Comparison of ENCODE assay signal across 11 cellular contexts in the genomic region with DNA sequence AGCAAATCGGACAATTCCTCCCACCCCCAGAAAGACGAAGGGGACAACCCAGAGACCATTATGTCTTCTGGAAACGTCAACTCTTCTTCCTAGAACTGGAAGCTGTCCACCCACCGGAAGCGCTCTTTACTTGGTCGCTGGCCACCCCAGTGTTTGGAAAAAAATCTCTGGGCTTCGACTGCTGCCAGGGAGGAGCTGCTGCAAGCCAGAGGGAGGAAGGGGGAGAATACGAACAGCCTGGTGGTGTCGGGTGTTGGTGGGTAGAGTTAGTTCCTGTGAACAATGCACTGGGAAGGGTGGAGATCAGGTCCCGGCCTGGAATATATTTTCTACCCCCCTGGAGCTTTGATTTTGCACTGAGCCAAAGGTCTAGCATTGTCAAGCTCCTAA. TPM values are rescaled to one million over a fixed set of nuclear protein-coding genes. Genes with fewer than 3 reads are reported as not detected.
DNase-seq lines count a peak whose midpoint lies in the region; ATAC-seq and TF ChIP-seq lines count a peak whose summit lies in the region.
"Had no signal": no experiment of that assay in that cellular context is flagged by ENCODE, and none has a peak within 500 bp of the region (broad histone marks: within the 10 kb centered on the region; RNA-seq: fewer than 3 reads in every experiment).

No MANE protein-coding gene starts in this region.

- peaks cover 49% of the 10 kb centered on the region for H3K4me1 Mint-ChIP-seq in activated CD4-positive, alpha-beta T cell treated with anti-CD3 and anti-CD28 coated beads for 36 hours
- peaks cover 53% of the 10 kb centered on the region for H3K4me1 Mint-ChIP-seq in activated T-cell treated with anti-CD3 and anti-CD28 coated beads, Interleukin-2, amount 50 U/mL, for 24 hours (ENCODE audit: low read depth)
- H3K4me1 Mint-ChIP-seq in stimulated activated effector memory CD8-positive, alpha-beta T cell treated with anti-CD3 and anti-CD28 coated beads, Interleukin-12 subunit alpha, Interleukin-12 subunit beta, amount 100 ng/mL, for 72 hours, result peaks cover 62% of the 10 kb centered on the region

- CTCF ChIA-PET in activated CD4-positive, alpha-beta T cell treated with anti-CD3 and anti-CD28 coated beads for 36 hours (lab: Charles Lee), result interaction anchor here (0.7 to 4.3 kb wide), 20 partner anchors 11 to 305 kb away, joined by 3 to 43 read pairs (median 5); partner anchors contain the start of gene DPH5

- in situ Hi-C loops in transverse colon (cut with MboI; ENCODE audit: low pct_ligation_motif_present in 1 of 4, low pct_unique_long_range_greater_than_20kb in 1 of 4, low sequenced_read_pairs in 3 of 4), result no loop called here

- TF ChIP-seq CTCF in right atrium auricular region (IDR thresholded peaks at IDR 0.05) (no peak), transverse colon (IDR thresholded peaks at IDR 0.05) (no peak)

- peaks cover 84% of the 10 kb centered on the region for H3K36me3 Mint-ChIP-seq in activated CD4-positive, alpha-beta T cell treated with anti-CD3 and anti-CD28 coated beads for 36 hours (ENCODE audit: low read depth)
- H3K36me3 Mint-ChIP-seq in activated T-cell treated with anti-CD3 and anti-CD28 coated beads, Interleukin-2, amount 50 U/mL, for 24 hours (ENCODE audit: low read depth), result peaks cover 94% of the 10 kb centered on the region
- peaks cover 99% of the 10 kb centered on the region for H3K36me3 Mint-ChIP-seq in stimulated activated effector memory CD8-positive, alpha-beta T cell treated with anti-CD3 and anti-CD28 coated beads, Interleukin-12 subunit alpha, Interleukin-12 subunit beta, amount 100 ng/mL, for 72 hours

- intact Hi-C loops in activated CD4-positive, alpha-beta T cell treated with anti-CD3 and anti-CD28 coated beads for 36 hours (cut with DNase I, micrococcal nuclease), result no loop called here
- intact Hi-C loops in transverse colon (cut with DNase I; ENCODE audit: low total_unique reads), result no loop called here

- no peak for DNase-seq in activated CD4-positive, alpha-beta T cell treated with anti-CD3 and anti-CD28 coated beads for 36 hours
- DNase-seq in activated CD4-positive, alpha-beta T cell treated with anti-CD3 and anti-CD28 coated beads, Interleukin-2, amount 50 U/mL, for 48 hours, result no peak
- peak; percentile 50 for DNase-seq in activated T-cell treated with anti-CD3 and anti-CD28 coated beads, Interleukin-2, amount 50 U/mL, for 24 hours
- DNase-seq in right atrium auricular region (ENCODE audit: low spot score) (no peak), AG08395 (ENCODE audit: low spot score) (no peak), COLO668 (lab: John Stamatoyannopoulos, UW; ENCODE audit: unreplicated experiment) (no peak), transverse colon (no peak)
- peak in 1 of 2 donors; percentile 51 for DNase-seq in stimulated activated effector memory CD8-positive, alpha-beta T cell treated with anti-CD3 and anti-CD28 coated beads, Interleukin-12 subunit alpha, Interleukin-12 subunit beta, amount 100 ng/mL, for 72 hours (ENCODE audit: low spot score in 2 of 2)
- DNase-seq: DMS53, NCI-H345 had no signal

- H3K4me3 Mint-ChIP-seq in activated CD4-positive, alpha-beta T cell treated with anti-CD3 and anti-CD28 coated beads for 36 hours, result peak overlapping the region; percentile 89
- peak overlapping the region; percentile 100 for H3K4me3 Mint-ChIP-seq in activated T-cell treated with anti-CD3 and anti-CD28 coated beads, Interleukin-2, amount 50 U/mL, for 24 hours
- peak overlapping the region; percentile 97 for H3K4me3 Mint-ChIP-seq in stimulated activated effector memory CD8-positive, alpha-beta T cell treated with anti-CD3 and anti-CD28 coated beads, Interleukin-12 subunit alpha, Interleukin-12 subunit beta, amount 100 ng/mL, for 72 hours

- H3K27ac ChIP-seq in right atrium auricular region, result peak overlapping the region; percentile 88 to 95
- H3K27ac ChIP-seq in transverse colon, result peak overlapping the region in 1 of 4 donors; percentile 35
- H3K27ac ChIP-seq: hepatocyte had no signal

- H3K36me3 ChIP-seq in right atrium auricular region (peaks cover 32% of the 10 kb centered on the region), transverse colon (no peaks in the 10 kb centered on the region)

- H3K27me3 ChIP-seq in right atrium auricular region (no peaks in the 10 kb centered on the region), transverse colon (peaks cover 41% of the 10 kb centered on the region)

- peak overlapping the region; percentile 99 for H3K27ac Mint-ChIP-seq in activated CD4-positive, alpha-beta T cell treated with anti-CD3 and anti-CD28 coated beads for 36 hours
- peak overlapping the region; percentile 97 for H3K27ac Mint-ChIP-seq in activated T-cell treated with anti-CD3 and anti-CD28 coated beads, Interleukin-2, amount 50 U/mL, for 24 hours
- peak overlapping the region; percentile 98 for H3K27ac Mint-ChIP-seq in stimulated activated effector memory CD8-positive, alpha-beta T cell treated with anti-CD3 and anti-CD28 coated beads, Interleukin-12 subunit alpha, Interleukin-12 subunit beta, amount 100 ng/mL, for 72 hours

- H3K9me3 ChIP-seq in right atrium auricular region (no peaks in the 10 kb centered on the region), transverse colon (no peaks in the 10 kb centered on the region)

- WGBS in transverse colon (ENCODE audit: low coverage in 1 of 2), 2 donors, result 94 to 100% methylated on average over 2 to 10 of the region's 10 CpGs

- H3K27me3 Mint-ChIP-seq in activated CD4-positive, alpha-beta T cell treated with anti-CD3 and anti-CD28 coated beads for 36 hours, result no peaks in the 10 kb centered on the region
- H3K27me3 Mint-ChIP-seq in activated T-cell treated with anti-CD3 and anti-CD28 coated beads, Interleukin-2, amount 50 U/mL, for 24 hours, result no peaks in the 10 kb centered on the region

- H3K4me3 ChIP-seq in right atrium auricular region (peak overlapping the region; percentile 65 to 75), transverse colon (no peak overlapping the region)
- H3K4me3 ChIP-seq: hepatocyte had no signal

- H3K9me3 Mint-ChIP-seq in activated CD4-positive, alpha-beta T cell treated with anti-CD3 and anti-CD28 coated beads for 36 hours (ENCODE audit: low read depth), result peaks cover 2% of the 10 kb centered on the region
- H3K9me3 Mint-ChIP-seq in activated T-cell treated with anti-CD3 and anti-CD28 coated beads, Interleukin-2, amount 50 U/mL, for 24 hours, result no peaks in the 10 kb centered on the region
- no peaks in the 10 kb centered on the region for H3K9me3 Mint-ChIP-seq in stimulated activated effector memory CD8-positive, alpha-beta T cell treated with anti-CD3 and anti-CD28 coated beads, Interleukin-12 subunit alpha, Interleukin-12 subunit beta, amount 100 ng/mL, for 72 hours

- POLR2A ChIA-PET in activated CD4-positive, alpha-beta T cell treated with anti-CD3 and anti-CD28 coated beads for 36 hours (lab: Charles Lee), result interaction anchor here (0.6 to 3.0 kb wide), 8 partner anchors 8 to 331 kb away, joined by 3 to 25 read pairs (median 4); no protein-coding TSS in a partner anchor

- H3K4me1 ChIP-seq in right atrium auricular region, result peaks cover 0 to 33% of the 10 kb centered on the region in 2 donors
- H3K4me1 ChIP-seq in transverse colon, result peaks cover 6 to 31% (median 25%) of the 10 kb centered on the region in 4 donors

- TF ChIP-seq EP300 in transverse colon (IDR thresholded peaks at IDR 0.05; ENCODE audit: low read depth), result no peak

- no peak for ATAC-seq in activated CD4-positive, alpha-beta T cell treated with anti-CD3 and anti-CD28 coated beads for 36 hours
- no peak for ATAC-seq in stimulated activated effector memory CD8-positive, alpha-beta T cell treated with anti-CD3 and anti-CD28 coated beads, Interleukin-12 subunit alpha, Interleukin-12 subunit beta, amount 100 ng/mL, for 72 hours

- no peak for TF ChIP-seq POLR2A in transverse colon (IDR thresholded peaks at IDR 0.05)

RNA-seq across cellular contexts. Expression of gene S1PR1, which starts 3.2 kb away (rescaled TPM):
- 100 to 1,000 TPM; 109 to 130 TPM for total RNA-seq in activated CD4-positive, alpha-beta T cell treated with anti-CD3 and anti-CD28 coated beads for 36 hours
- 100 to 1,000 TPM in 1 of 2 donors, 10 to 100 TPM in 1; 92.2 to 125 TPM for total RNA-seq in right atrium auricular region
- 10 to 100 TPM in 2 of 4 donors, 1 to 10 TPM in 2; 5.6 to 58.1 (median 10.4) TPM for total RNA-seq in transverse colon

Comparison
In these comparisons a context has a peak if more than half of its experiments do, and no peak if none do; other contexts are left out.
1. H3K4me3 ChIP-seq: peak in right atrium auricular region (2 of 2); none in transverse colon (0 of 4).
2. Peak in every context shown above with its lines, with median percentiles within 50 percentile points of each other: H3K27ac Mint-ChIP-seq and H3K4me3 Mint-ChIP-seq.